ENCODE assay signal across 35 cellular contexts in the genomic region with DNA sequence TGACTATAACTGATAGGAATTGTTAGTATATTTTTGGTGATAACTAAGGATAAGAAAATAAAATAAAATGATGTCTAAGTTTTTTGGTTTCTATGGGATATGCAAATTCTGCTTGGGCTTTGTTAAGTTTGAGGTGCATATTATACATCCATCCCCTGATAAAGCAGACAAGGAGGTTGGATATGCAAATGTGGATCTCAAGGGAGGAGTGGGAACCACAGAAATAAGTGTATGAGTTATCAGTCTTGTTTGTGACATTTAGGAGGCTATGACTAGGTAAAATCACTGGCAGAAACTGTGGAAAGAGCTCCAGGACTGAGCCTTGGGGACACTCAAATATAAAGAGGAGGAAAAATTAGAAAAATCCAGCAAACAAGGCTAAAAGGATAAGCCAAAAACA.
"Had no signal": no experiment of that assay in that cellular context is flagged by ENCODE, and none has a peak within 500 bp of the region (broad histone marks: within the 10 kb centered on the region; RNA-seq: fewer than 3 reads in every experiment).

No MANE protein-coding gene starts in this region.

- H3K36me3 ChIP-seq: MG63 had no signal

- H3K9ac ChIP-seq: KMS-11 had no signal

- H3K27ac ChIP-seq: KMS-11 had no signal

- DNase-seq: Karpas-422, Kasumi-1, MG63, MM.1S, MV-4-11, NCI-H1048, NCI-H1092, NCI-H1092 treated with DMSO at 0.1 percent for 48 hours, NCI-H1105, NCI-H1105 treated with DMSO at 0.1 percent for 48 hours, NCI-H1417, NCI-H1417 treated with DMSO at 0.1 percent for 48 hours, NCI-H1436, NCI-H1436 treated with DMSO at 0.1 percent for 48 hours, NCI-H146, NCI-H1694, NCI-H1694 treated with DMSO at 0.1 percent for 48 hours, NCI-H187, NCI-H187 treated with DMSO at 0.1 percent for 48 hours, NCI-H1930, NCI-H2029, NCI-H2029 treated with DMSO at 0.1 percent for 48 hours, NCI-H2081, NCI-H2081 treated with DMSO at 0.1 percent for 48 hours, NCI-H2107, NCI-H2171, NCI-H2171 treated with DMSO at 0.1 percent for 48 hours, NCI-H2227 treated with DMSO at 0.1 percent for 48 hours, NCI-H226, NCI-H345, NCI-H446, NCI-H446 treated with DMSO at 0.1 percent for 48 hours, NCI-H510A, NCI-H510A treated with DMSO at 0.1 percent for 48 hours had no signal

- H3K9me3 ChIP-seq: MG63 had no signal

- H3K4me2 ChIP-seq: KMS-11 had no signal

- H3K4me3 ChIP-seq: MG63 had no signal

- H3K27me3 ChIP-seq: MG63 had no signal
